In the genomic region with DNA sequence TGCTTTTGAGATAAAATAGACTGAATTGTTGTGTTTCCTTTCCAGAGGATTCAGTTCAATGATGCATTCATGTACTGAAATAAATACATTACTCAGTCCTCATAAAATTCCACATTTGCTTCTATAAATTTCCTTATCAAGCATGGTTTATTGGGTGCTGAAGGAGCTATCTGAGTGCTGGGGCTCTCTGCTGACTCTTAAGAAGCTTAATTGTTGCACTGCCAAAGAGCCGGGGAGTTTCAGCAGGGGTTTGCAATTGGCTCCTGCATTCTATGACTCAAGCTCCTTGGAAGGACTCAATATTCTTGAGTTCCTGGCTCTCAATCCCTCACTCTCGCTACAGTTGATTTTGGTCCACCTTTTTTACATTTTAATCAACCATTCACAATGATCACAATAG, we compare ENCODE assay signal across 1 cellular context.
TF ChIP-seq lines count a peak whose summit lies in the region.

No MANE protein-coding gene starts in this region.

TF ChIP-seq in IMR-90, 13 proteins besides CTCF, POLR2A, EP300 and RAD21:
- no peak for TF ChIP-seq CEBPB (IDR thresholded peaks at IDR 0.05; ENCODE audit: low read depth, low read length)
- no peak for TF ChIP-seq RCOR1 (IDR thresholded peaks at IDR 0.05; ENCODE audit: insufficient replicate concordance, low read length)
- TF ChIP-seq MXI1 (IDR thresholded peaks at IDR 0.05; ENCODE audit: borderline replicate concordance, low read depth, low read length): no peak
